ENCODE assay signal across 8 cellular contexts in genomic region chr7:75156335-75156912, GRCh38.
DNase-seq lines count a peak whose midpoint lies in the region; ATAC-seq and TF ChIP-seq lines count a peak whose summit lies in the region.
"Not testable (repeated sequence)": the region's sequence is repeated elsewhere in the genome, so short reads cannot be mapped to it uniquely, and the experiment has no call there.

No MANE protein-coding gene starts in this region.

- H2AFZ ChIP-seq in mesenchymal stem cell (ENCODE audit: low read depth, low read length), result not testable (repeated sequence)

- H3K9ac ChIP-seq in HUES48 (ENCODE audit: low read depth, low read length); adipocyte (ENCODE audit: low read length); mesenchymal stem cell (ENCODE audit: low read length): not testable (repeated sequence)
- H3K9ac ChIP-seq in skeletal muscle tissue (ENCODE audit: low read depth in 1 of 3, low read length in 3 of 3), result peak overlapping the region in 1 of 3 donors; percentile 68

- H2BK15ac ChIP-seq in mesenchymal stem cell (ENCODE audit: low read depth, poor library complexity, severe bottlenecking), result not testable (repeated sequence)

- peak overlapping the region; percentile 66 for H3K4me2 ChIP-seq in mesenchymal stem cell (ENCODE audit: low read length, poor library complexity, severe bottlenecking)

- not testable (repeated sequence) for H3K27me3 Mint-ChIP-seq in activated CD4-positive, alpha-beta T cell treated with anti-CD3 and anti-CD28 coated beads for 36 hours

- H2BK5ac ChIP-seq in mesenchymal stem cell (ENCODE audit: low read depth, low read length, poor library complexity, severe bottlenecking), result not testable (repeated sequence)

- not testable (repeated sequence) for H4K8ac ChIP-seq in mesenchymal stem cell (ENCODE audit: low read length)

- H3K18ac ChIP-seq in mesenchymal stem cell (ENCODE audit: low read depth in 1 of 2, low read length in 2 of 2), result not testable (repeated sequence)

- H2AK5ac ChIP-seq in mesenchymal stem cell (ENCODE audit: low read length, severe bottlenecking), result not testable (repeated sequence)

- not testable (repeated sequence) for H3K36me3 ChIP-seq in HUES48 (ENCODE audit: control insufficient read depth, insufficient read depth, low read length); adipocyte (ENCODE audit: control insufficient read depth, insufficient read depth, low read length, severe bottlenecking); mesenchymal stem cell (ENCODE audit: control insufficient read depth in 1 of 2, insufficient read depth in 2 of 2, low read depth in 1 of 2, low read length in 2 of 2); skeletal muscle tissue (ENCODE audit: control insufficient read depth in 3 of 3, insufficient read depth in 3 of 3, low read length in 3 of 3)

- H3K4me3 Mint-ChIP-seq in activated CD4-positive, alpha-beta T cell treated with anti-CD3 and anti-CD28 coated beads for 36 hours, result not testable (repeated sequence)

- intact Hi-C loops in activated CD4-positive, alpha-beta T cell treated with anti-CD3 and anti-CD28 coated beads for 36 hours (cut with DNase I, micrococcal nuclease), result not testable (repeated sequence)

- not testable (repeated sequence) for H3K9me3 ChIP-seq in HUES48 (ENCODE audit: control insufficient read depth, insufficient read depth, low read length); adipocyte (ENCODE audit: control insufficient read depth, low read length); mesenchymal stem cell (ENCODE audit: control insufficient read depth, low read length); skeletal muscle tissue (ENCODE audit: control insufficient read depth in 3 of 3, low read length in 3 of 3)

- TF ChIP-seq CTCF in fibroblast of mammary gland (conservative IDR thresholded peaks at IDR 0.05; ENCODE audit: control insufficient read depth, insufficient read depth, low read depth, low read length), result not testable (repeated sequence)

- H3K14ac ChIP-seq in mesenchymal stem cell (ENCODE audit: low read length in 2 of 2), result not testable (repeated sequence)

- POLR2A ChIA-PET in activated CD4-positive, alpha-beta T cell treated with anti-CD3 and anti-CD28 coated beads for 36 hours (lab: Charles Lee), result not testable (repeated sequence)

- H3K23ac ChIP-seq in mesenchymal stem cell (ENCODE audit: low read length in 2 of 2), result not testable (repeated sequence)

- not testable (repeated sequence) for H3K4me1 Mint-ChIP-seq in activated CD4-positive, alpha-beta T cell treated with anti-CD3 and anti-CD28 coated beads for 36 hours

- H2BK12ac ChIP-seq in mesenchymal stem cell (ENCODE audit: low read length in 2 of 2), result not testable (repeated sequence)

- not testable (repeated sequence) for H2BK120ac ChIP-seq in mesenchymal stem cell (ENCODE audit: low read depth, low read length)

- CTCF ChIA-PET in activated CD4-positive, alpha-beta T cell treated with anti-CD3 and anti-CD28 coated beads for 36 hours (lab: Charles Lee), result not testable (repeated sequence)

- ATAC-seq in GM19452 (IDR thresholded peaks at IDR 0.05; ENCODE audit: unreplicated experiment), result peak; percentile 2
- ATAC-seq in activated CD4-positive, alpha-beta T cell treated with anti-CD3 and anti-CD28 coated beads for 36 hours, result not testable (repeated sequence)

- H4K91ac ChIP-seq in mesenchymal stem cell (ENCODE audit: low read length), result not testable (repeated sequence)

- peak; percentile 19 for DNase-seq in activated CD4-positive, alpha-beta T cell treated with anti-CD3 and anti-CD28 coated beads for 36 hours
- DNase-seq in adipocyte (ENCODE audit: low read depth); fibroblast of mammary gland (ENCODE audit: low read depth); mesenchymal stem cell: not testable (repeated sequence)
- DNase-seq in ureter (ENCODE audit: low spot score), result peak; percentile 43

- not testable (repeated sequence) for H3K36me3 Mint-ChIP-seq in activated CD4-positive, alpha-beta T cell treated with anti-CD3 and anti-CD28 coated beads for 36 hours (ENCODE audit: low read depth)

- H3K79me1 ChIP-seq in mesenchymal stem cell (replicated peaks; ENCODE audit: low read length, poor library complexity, severe bottlenecking), result not testable (repeated sequence)

- H3K4ac ChIP-seq in mesenchymal stem cell (ENCODE audit: low read depth in 1 of 2, low read length in 2 of 2), result not testable (repeated sequence)

- H3K27me3 ChIP-seq in HUES48 (ENCODE audit: control insufficient read depth, insufficient read depth, low read length); adipocyte (replicated peaks; ENCODE audit: control insufficient read depth, insufficient read depth, low read length); mesenchymal stem cell (ENCODE audit: control insufficient read depth in 1 of 2, insufficient read depth in 1 of 2, low read length in 2 of 2); skeletal muscle tissue (ENCODE audit: control insufficient read depth in 3 of 3, insufficient read depth in 3 of 3, low read length in 3 of 3): not testable (repeated sequence)

- H3K4me3 ChIP-seq in HUES48 (ENCODE audit: low read depth, low read length) (peak overlapping the region; percentile 46; the same call in 1 of the 2 replicates), adipocyte (ENCODE audit: low read length) (peak overlapping the region; percentile 66), fibroblast of mammary gland (ENCODE audit: control insufficient read depth, low read depth, low read length) (peak overlapping the region; percentile 26), mesenchymal stem cell (ENCODE audit: insufficient read depth in 1 of 2, low read depth in 1 of 2, low read length in 2 of 2) (peak overlapping the region; percentile 42 to 67), skeletal muscle tissue (ENCODE audit: low read length in 3 of 3) (peak overlapping the region in 2 of 3 donors; percentile 56 to 61)

- not testable (repeated sequence) for H3K27ac Mint-ChIP-seq in activated CD4-positive, alpha-beta T cell treated with anti-CD3 and anti-CD28 coated beads for 36 hours

- not testable (repeated sequence) for H3K9me3 Mint-ChIP-seq in activated CD4-positive, alpha-beta T cell treated with anti-CD3 and anti-CD28 coated beads for 36 hours (ENCODE audit: low read depth)

- H3K27ac ChIP-seq in HUES48 (ENCODE audit: low read depth, low read length); mesenchymal stem cell (ENCODE audit: low read length, poor library complexity, severe bottlenecking): not testable (repeated sequence)
- H3K27ac ChIP-seq in skeletal muscle tissue (ENCODE audit: low read depth, low read length), result peak overlapping the region; percentile 25

- not testable (repeated sequence) for H3K4me1 ChIP-seq in HUES48 (ENCODE audit: control insufficient read depth, insufficient read depth, low read length); adipocyte (ENCODE audit: control insufficient read depth, insufficient read depth, low read length); mesenchymal stem cell (ENCODE audit: control insufficient read depth, insufficient read depth, low read depth, low read length); skeletal muscle tissue (ENCODE audit: control insufficient read depth in 3 of 3, insufficient read depth in 3 of 3, low read length in 3 of 3)

- WGBS in mesenchymal stem cell, result no CpG with 5 or more reads among the region's 37 CpGs
